In the genomic region with DNA sequence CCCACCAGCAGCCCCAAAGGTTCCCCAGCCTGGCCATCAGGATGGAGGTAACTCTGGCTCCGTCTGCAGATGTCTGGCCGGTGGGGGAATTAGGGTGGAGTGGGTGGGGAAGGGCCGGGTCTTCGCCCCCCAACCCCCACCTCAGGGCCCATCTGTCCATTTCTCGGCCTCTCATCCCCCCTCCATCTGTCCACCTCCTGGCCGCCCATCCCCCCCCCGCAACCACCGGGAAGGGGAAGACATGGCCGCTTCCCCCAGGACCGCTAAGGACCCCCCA, we compare ENCODE assay signal across 8 cellular contexts. TPM values are rescaled to one million over a fixed set of nuclear protein-coding genes. Genes with fewer than 3 reads are reported as not detected.
A peak's percentile ranks its signal among the peaks of the same experiment; 100 is the strongest.
DNase-seq lines count a peak whose midpoint lies in the region; ATAC-seq and TF ChIP-seq lines count a peak whose summit lies in the region.

No MANE protein-coding gene starts in this region.

- H3K36me3 Mint-ChIP-seq in CD8-positive, alpha-beta memory T cell = peaks cover 3 to 21% (median 9%) of the 10 kb centered on the region in 3 donors
- no peaks in the 10 kb centered on the region for H3K36me3 Mint-ChIP-seq in osteocyte (ENCODE audit: unreplicated experiment)

- ATAC-seq in psoas muscle = no peak

- H3K4me3 Mint-ChIP-seq in CD8-positive, alpha-beta memory T cell = peak overlapping the region; percentile 72 to 87 (median 83)
- H3K4me3 Mint-ChIP-seq in osteocyte (ENCODE audit: unreplicated experiment) = peak overlapping the region; percentile 69

- intact Hi-C loops in testis (cut with DNase I; ENCODE audit: low total_unique reads) (no loop called here), psoas muscle (cut with DNase I) (no loop called here)

- 10 to 27% methylated on average over 2 to 9 of the region's 10 CpGs for WGBS in testis, 2 donors
- 21 to 40% (median 29%) methylated on average over 7 to 10 of the region's 10 CpGs for WGBS in psoas muscle, 3 donors

- CTCF ChIA-PET in CD8-positive, alpha-beta memory T cell (lab: Charles Lee) = interaction anchor here (1.1 kb wide), 1 partner anchor 15 kb away, joined by 3 read pairs; no protein-coding TSS in a partner anchor

- H3K9me3 Mint-ChIP-seq in CD8-positive, alpha-beta memory T cell = no peaks in the 10 kb centered on the region
- H3K9me3 Mint-ChIP-seq in osteocyte (ENCODE audit: unreplicated experiment) = no peaks in the 10 kb centered on the region

- no peak for TF ChIP-seq CTCF in osteocyte (IDR thresholded peaks at IDR 0.05)
- no peak for TF ChIP-seq CTCF in testis (IDR thresholded peaks at IDR 0.05)
- no peak for TF ChIP-seq CTCF in psoas muscle (IDR thresholded peaks at IDR 0.05)

- no peaks in the 10 kb centered on the region for H3K27me3 ChIP-seq in CD8-positive, alpha-beta memory T cell (ENCODE audit: insufficient read depth, low read length, poor library complexity, severe bottlenecking)
- H3K27me3 ChIP-seq in testis = no peaks in the 10 kb centered on the region
- peaks cover 0 to 42% (median 6%) of the 10 kb centered on the region in 3 donors for H3K27me3 ChIP-seq in psoas muscle (ENCODE audit: insufficient read depth in 3 of 3, low read length in 2 of 3)

- no peaks in the 10 kb centered on the region for H3K36me3 ChIP-seq in CD8-positive, alpha-beta memory T cell (ENCODE audit: insufficient read depth, low read length)
- H3K36me3 ChIP-seq in testis (ENCODE audit: low read depth, missing control alignments) (no peaks in the 10 kb centered on the region), psoas muscle (ENCODE audit: insufficient read depth in 1 of 2, low read depth in 1 of 2) (no peaks in the 10 kb centered on the region)

- no peak for DNase-seq in CD8-positive, alpha-beta memory T cell
- DNase-seq in NCI-H524 (lab: John Stamatoyannopoulos, UW) (peak; percentile 77 to 94), osteocyte (ENCODE audit: extremely low spot score, unreplicated experiment) (no peak), testis (no peak), globus pallidus (ENCODE audit: low spot score) (no peak), psoas muscle (no peak), SHP77 (lab: John Stamatoyannopoulos, UW) (no peak)

- peaks cover 14% of the 10 kb centered on the region for H3K4me1 ChIP-seq in CD8-positive, alpha-beta memory T cell (ENCODE audit: insufficient read depth, low read length)
- H3K4me1 ChIP-seq in testis = no peaks in the 10 kb centered on the region
- H3K4me1 ChIP-seq in psoas muscle = no peaks in the 10 kb centered on the region

- H3K27ac ChIP-seq in CD8-positive, alpha-beta memory T cell (ENCODE audit: low read depth, low read length) = peak overlapping the region; percentile 51
- H3K27ac ChIP-seq in cingulate gyrus (ENCODE audit: low read depth, low read length) (peak overlapping the region; percentile 54), testis (no peak overlapping the region), psoas muscle (no peak overlapping the region)

- H3K9me3 ChIP-seq in CD8-positive, alpha-beta memory T cell (ENCODE audit: low read length) = no peaks in the 10 kb centered on the region
- H3K9me3 ChIP-seq in testis (no peaks in the 10 kb centered on the region), psoas muscle (no peaks in the 10 kb centered on the region)

- peak overlapping the region; percentile 66 for H3K4me3 ChIP-seq in CD8-positive, alpha-beta memory T cell (ENCODE audit: low read length)
- H3K4me3 ChIP-seq in testis (no peak overlapping the region), psoas muscle (no peak overlapping the region)

- POLR2A ChIA-PET in CD8-positive, alpha-beta memory T cell (lab: Charles Lee) = no interaction called here

- no peaks in the 10 kb centered on the region for H3K27me3 Mint-ChIP-seq in CD8-positive, alpha-beta memory T cell
- peaks cover 41% of the 10 kb centered on the region for H3K27me3 Mint-ChIP-seq in osteocyte (ENCODE audit: unreplicated experiment)

- H3K27ac Mint-ChIP-seq in CD8-positive, alpha-beta memory T cell = peak overlapping the region in 3 of 8 donors; percentile 49 to 70 (median 60)
- H3K27ac Mint-ChIP-seq in osteocyte (ENCODE audit: unreplicated experiment) = no peak overlapping the region

- no peak for TF ChIP-seq POLR2A in testis (IDR thresholded peaks at IDR 0.05)

- H3K4me1 Mint-ChIP-seq in CD8-positive, alpha-beta memory T cell = peaks cover 33 to 40% (median 35%) of the 10 kb centered on the region in 3 donors
- peaks cover 11% of the 10 kb centered on the region for H3K4me1 Mint-ChIP-seq in osteocyte (ENCODE audit: unreplicated experiment)

RNA-seq across cellular contexts. Expression of a gene that starts 0.8 kb away (rescaled TPM):
- 1 to 10 TPM; 4.3 to 4.9 TPM for total RNA-seq in CD8-positive, alpha-beta memory T cell
- 6.7 TPM for polyA plus RNA-seq in CD8-positive, alpha-beta memory T cell
- 0.31 and 0.35 TPM in 2 replicates for total RNA-seq in osteocyte
- total RNA-seq in testis = 1 to 10 TPM; 3.5 to 4.0 TPM
- 1.4 TPM for polyA plus RNA-seq in testis (ENCODE audit: insufficient read depth, low read depth, low replicate concordance)
- under 1 TPM in 3 of 4 donors, not detected in 1; 0.07 to 0.24 (median 0.08) TPM for total RNA-seq in psoas muscle
- polyA plus RNA-seq in psoas muscle = under 1 TPM; 0.04 to 0.08 (median 0.08) TPM

RNA-seq across cellular contexts. Expression of a gene that starts 16.0 kb away (rescaled TPM):
- total RNA-seq in CD8-positive, alpha-beta memory T cell = 100 to 1,000 TPM; 246 to 247 TPM
- 1,052 TPM for polyA plus RNA-seq in CD8-positive, alpha-beta memory T cell
- total RNA-seq in osteocyte (not detected in 2 replicates), testis (1 to 10 TPM; 2.4 to 3.7 TPM), psoas muscle (10 to 100 TPM in 2 of 4 donors, 1 to 10 TPM in 2; 7.6 to 13.0 (median 10.9) TPM)
- polyA plus RNA-seq in testis (ENCODE audit: insufficient read depth, low read depth, low replicate concordance) (19.5 TPM), psoas muscle (10 to 100 TPM in 2 of 3 donors, 1 to 10 TPM in 1; 6.3 to 15.9 (median 10.5) TPM)

RNA-seq across cellular contexts. Expression of a gene that starts 22.4 kb away (rescaled TPM):
- total RNA-seq in CD8-positive, alpha-beta memory T cell = 10 to 100 TPM; 54.3 to 55.6 TPM
- 18.7 TPM for polyA plus RNA-seq in CD8-positive, alpha-beta memory T cell
- total RNA-seq in osteocyte (100 and 101 TPM in 2 replicates), testis (100 to 1,000 TPM; 228 to 276 TPM), psoas muscle (10 to 100 TPM; 34.7 to 66.4 (median 51.7) TPM)
- polyA plus RNA-seq in testis (ENCODE audit: insufficient read depth, low read depth, low replicate concordance) (159 TPM), psoas muscle (10 to 100 TPM; 42.0 to 97.5 (median 58.4) TPM)

RNA-seq across cellular contexts. Expression of a gene that starts 23.6 kb away (rescaled TPM):
- not detected for total RNA-seq in CD8-positive, alpha-beta memory T cell
- polyA plus RNA-seq in CD8-positive, alpha-beta memory T cell = 4.6 TPM
- total RNA-seq in osteocyte = not detected in 2 replicates
- not detected for total RNA-seq in testis
- not detected for polyA plus RNA-seq in testis (ENCODE audit: insufficient read depth, low read depth, low replicate concordance)
- total RNA-seq in psoas muscle = not detected
- polyA plus RNA-seq in psoas muscle = not detected

RNA-seq across cellular contexts. Expression of a gene that starts 51.6 kb away (rescaled TPM):
- total RNA-seq in CD8-positive, alpha-beta memory T cell = not detected
- not detected for polyA plus RNA-seq in CD8-positive, alpha-beta memory T cell
- not detected in 2 replicates for total RNA-seq in osteocyte
- under 1 TPM in 1 of 2 donors, not detected in 1; 0.43 TPM for total RNA-seq in testis
- polyA plus RNA-seq in testis (ENCODE audit: insufficient read depth, low read depth, low replicate concordance) = not detected
- total RNA-seq in psoas muscle = not detected
- not detected for polyA plus RNA-seq in psoas muscle

Comparison
In these comparisons a context has a peak if more than half of its experiments do, and no peak if none do; other contexts are left out.
1. DNase-seq: peak in NCI-H524 (2 of 2); none in CD8-positive, alpha-beta memory T cell (0 of 5), osteocyte (single experiment), testis (single experiment), globus pallidus (single experiment), psoas muscle (0 of 2) and SHP77 (0 of 2).
2. H3K27ac ChIP-seq: peak in CD8-positive, alpha-beta memory T cell (single experiment) and cingulate gyrus (single experiment); none in testis (0 of 2) and psoas muscle (single experiment).
3. RNA of a gene that starts 16.0 kb away (total RNA-seq): 246 to 247 TPM in CD8-positive, alpha-beta memory T cell; 7.6 to 13.0 TPM in psoas muscle, 2.4 to 3.7 TPM in testis and not detected in osteocyte; every median in the first group is over 10 times any median in the second.